20 cellular contexts compared by ENCODE assay signal in the genomic region with DNA sequence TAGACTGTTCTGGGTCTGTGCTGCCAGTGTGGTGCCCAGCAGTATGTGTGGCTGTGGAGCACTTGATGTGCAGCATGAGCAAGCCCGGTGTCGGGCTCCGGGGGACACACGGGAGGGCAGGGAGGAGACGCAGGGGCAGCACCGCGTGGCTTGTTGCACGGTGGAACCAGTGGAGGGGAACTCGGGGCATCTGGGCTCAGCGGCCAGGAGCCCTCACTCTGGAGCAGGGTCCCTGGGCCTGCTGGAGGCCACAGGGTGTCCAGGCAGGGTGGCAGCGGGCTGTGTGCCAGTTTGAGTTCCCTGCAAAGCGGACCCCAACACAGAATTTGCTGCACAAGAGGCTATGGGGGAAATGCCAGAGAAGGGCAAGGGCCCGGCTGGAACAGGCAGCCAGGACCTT.
"Had no signal": no experiment of that assay in that cellular context is flagged by ENCODE, and none has a peak within 500 bp of the region (broad histone marks: within the 10 kb centered on the region; RNA-seq: fewer than 3 reads in every experiment).

No MANE protein-coding gene starts in this region.

- H3K4me3 Mint-ChIP-seq: naive B cell; stimulated activated effector memory CD8-positive, alpha-beta T cell treated with anti-CD3 and anti-CD28 coated beads, Interleukin-12 subunit alpha, Interleukin-12 subunit beta, amount 100 ng/mL, for 72 hours; stimulated activated naive CD8-positive, alpha-beta T cell treated with anti-CD3 and anti-CD28 coated beads, Interleukin-15, Interleukin-2, amounts not matched to agents 100 ng/mL and 50 ng/mL, for 24 hours had no signal

- H3K27me3 ChIP-seq: colonic mucosa, esophagus squamous epithelium, right atrium auricular region, tibial artery, upper lobe of left lung, uterus had no signal

- H3K27me3 Mint-ChIP-seq: naive B cell; stimulated activated naive CD8-positive, alpha-beta T cell treated with anti-CD3 and anti-CD28 coated beads, Interleukin-15, Interleukin-2, amounts not matched to agents 100 ng/mL and 50 ng/mL, for 24 hours had no signal

- H3K27ac ChIP-seq: colonic mucosa, esophagus squamous epithelium, left ventricle myocardium inferior, lower lobe of right lung, right atrium auricular region, tibial artery, upper lobe of left lung, uterus had no signal

- H3K4me1 Mint-ChIP-seq: immature natural killer cell, naive B cell had no signal

- H3K36me3 ChIP-seq: uterus had no signal

- H3K9me3 Mint-ChIP-seq: immature natural killer cell; naive B cell; stimulated activated effector memory CD8-positive, alpha-beta T cell treated with anti-CD3 and anti-CD28 coated beads, Interleukin-12 subunit alpha, Interleukin-12 subunit beta, amount 100 ng/mL, for 72 hours; stimulated activated naive CD8-positive, alpha-beta T cell treated with anti-CD3 and anti-CD28 coated beads, Interleukin-15, Interleukin-2, amounts not matched to agents 100 ng/mL and 50 ng/mL, for 24 hours had no signal

- FAIRE-seq: keratinocyte had no signal

- H3K9me3 ChIP-seq: colonic mucosa, esophagus squamous epithelium, left ventricle myocardium inferior, lower lobe of right lung, right atrium auricular region, tibial artery, upper lobe of left lung, uterus had no signal

- H3K4me3 ChIP-seq: colonic mucosa, esophagus squamous epithelium, left ventricle myocardium inferior, lower lobe of right lung, right atrium auricular region, smooth muscle cell, tibial artery, upper lobe of left lung, uterus had no signal

- ATAC-seq: left cardiac atrium, lower lobe of right lung had no signal

- DNase-seq: colonic mucosa; dermis blood vessel endothelial cell; esophagus squamous epithelium; foreskin fibroblast; immature natural killer cell; left cardiac atrium; left ventricle myocardium inferior; lower lobe of right lung; mesenchymal stem cell; midbrain; naive B cell; stimulated activated CD4-positive, alpha-beta T cell treated with anti-CD3 and anti-CD28 coated beads, Interleukin-4, amount 100 ng/mL, for 1 hour; tibial artery; upper lobe of left lung; uterus had no signal

- H3K4me1 ChIP-seq: colonic mucosa, left ventricle myocardium inferior, lower lobe of right lung, right atrium auricular region, tibial artery, upper lobe of left lung, uterus had no signal
